Comparison of ENCODE assay signal across 1 cellular context in the genomic region with DNA sequence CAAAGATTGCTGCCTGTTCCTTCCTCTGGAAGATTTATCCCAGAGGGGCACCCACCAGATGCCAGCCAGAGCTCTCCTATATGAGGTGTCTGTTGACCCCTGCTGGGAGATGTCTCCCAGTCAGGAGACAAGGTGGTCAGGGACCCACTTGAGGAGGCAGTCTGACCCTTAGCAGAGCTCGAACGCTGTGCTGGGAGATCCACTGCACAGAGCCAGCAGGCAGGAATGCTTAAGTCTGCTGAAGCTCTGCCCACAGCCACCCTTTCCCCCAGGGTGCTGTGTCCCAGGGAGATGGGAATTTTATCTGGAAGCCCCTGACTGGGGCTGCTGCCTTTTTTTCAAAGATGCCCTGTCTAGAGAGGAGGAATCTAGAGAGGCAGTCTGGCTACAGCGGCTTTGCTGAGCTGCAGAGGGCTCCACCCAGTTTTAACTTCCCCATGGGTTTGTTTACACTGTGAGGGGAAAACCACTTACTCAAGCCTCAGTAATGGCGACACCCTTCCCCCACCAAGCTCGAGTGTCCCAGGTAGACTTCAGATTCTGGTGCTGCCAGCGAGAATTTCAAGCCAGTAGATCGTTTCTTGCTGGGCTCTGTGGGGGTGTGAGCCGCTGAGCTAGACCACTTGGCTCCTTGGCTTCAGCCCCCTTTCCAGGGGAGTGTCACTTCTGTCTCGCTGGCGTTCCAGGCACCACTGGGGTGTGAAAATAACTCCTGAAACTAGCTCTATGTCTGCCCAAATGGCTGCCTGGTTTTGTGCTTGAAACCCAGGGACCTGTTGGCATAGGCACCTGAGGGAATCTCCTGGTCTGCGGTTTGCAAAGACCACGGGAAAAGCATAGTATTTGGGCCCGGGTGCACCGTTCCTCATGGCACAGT.
A peak's percentile ranks its signal among the peaks of the same experiment; 100 is the strongest.
TF ChIP-seq lines count a peak whose summit lies in the region.

No MANE protein-coding gene starts in this region.

TF ChIP-seq in GM12878, 131 proteins besides CTCF, POLR2A, EP300 and RAD21 (continued from another document):
- TF ChIP-seq, protein P1, sequence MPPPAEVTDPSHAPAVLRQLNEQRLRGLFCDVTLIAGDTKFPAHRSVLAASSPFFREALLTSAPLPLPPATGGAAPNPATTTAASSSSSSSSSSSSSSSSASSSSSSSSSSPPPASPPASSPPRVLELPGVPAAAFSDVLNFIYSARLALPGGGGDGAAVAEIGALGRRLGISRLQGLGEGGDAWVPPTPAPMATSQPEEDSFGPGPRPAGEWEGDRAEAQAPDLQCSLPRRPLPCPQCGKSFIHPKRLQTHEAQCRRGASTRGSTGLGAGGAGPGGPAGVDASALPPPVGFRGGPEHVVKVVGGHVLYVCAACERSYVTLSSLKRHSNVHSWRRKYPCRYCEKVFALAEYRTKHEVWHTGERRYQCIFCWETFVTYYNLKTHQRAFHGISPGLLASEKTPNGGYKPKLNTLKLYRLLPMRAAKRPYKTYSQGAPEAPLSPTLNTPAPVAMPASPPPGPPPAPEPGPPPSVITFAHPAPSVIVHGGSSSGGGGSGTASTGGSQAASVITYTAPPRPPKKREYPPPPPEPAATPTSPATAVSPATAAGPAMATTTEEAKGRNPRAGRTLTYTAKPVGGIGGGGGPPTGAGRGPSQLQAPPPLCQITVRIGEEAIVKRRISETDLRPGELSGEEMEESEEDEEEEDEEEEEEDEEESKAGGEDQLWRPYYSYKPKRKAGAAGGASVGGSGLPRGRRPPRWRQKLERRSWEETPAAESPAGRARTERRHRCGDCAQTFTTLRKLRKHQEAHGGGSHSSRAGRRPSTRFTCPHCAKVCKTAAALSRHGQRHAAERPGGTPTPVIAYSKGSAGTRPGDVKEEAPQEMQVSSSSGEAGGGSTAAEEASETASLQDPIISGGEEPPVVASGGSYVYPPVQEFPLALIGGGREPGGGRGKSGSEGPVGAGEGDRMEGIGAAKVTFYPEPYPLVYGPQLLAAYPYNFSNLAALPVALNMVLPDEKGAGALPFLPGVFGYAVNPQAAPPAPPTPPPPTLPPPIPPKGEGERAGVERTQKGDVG (CRISPR knock-in tag; IDR thresholded peaks at IDR 0.05), result no peak
- TF ChIP-seq POLR2AphosphoS5 (IDR thresholded peaks at IDR 0.05; ENCODE audit: low read length), result peak; percentile 25; the same call in 1 of the 2 replicates
- no peak for TF ChIP-seq ZNF217 (IDR thresholded peaks at IDR 0.05)
- TF ChIP-seq, protein P2, sequence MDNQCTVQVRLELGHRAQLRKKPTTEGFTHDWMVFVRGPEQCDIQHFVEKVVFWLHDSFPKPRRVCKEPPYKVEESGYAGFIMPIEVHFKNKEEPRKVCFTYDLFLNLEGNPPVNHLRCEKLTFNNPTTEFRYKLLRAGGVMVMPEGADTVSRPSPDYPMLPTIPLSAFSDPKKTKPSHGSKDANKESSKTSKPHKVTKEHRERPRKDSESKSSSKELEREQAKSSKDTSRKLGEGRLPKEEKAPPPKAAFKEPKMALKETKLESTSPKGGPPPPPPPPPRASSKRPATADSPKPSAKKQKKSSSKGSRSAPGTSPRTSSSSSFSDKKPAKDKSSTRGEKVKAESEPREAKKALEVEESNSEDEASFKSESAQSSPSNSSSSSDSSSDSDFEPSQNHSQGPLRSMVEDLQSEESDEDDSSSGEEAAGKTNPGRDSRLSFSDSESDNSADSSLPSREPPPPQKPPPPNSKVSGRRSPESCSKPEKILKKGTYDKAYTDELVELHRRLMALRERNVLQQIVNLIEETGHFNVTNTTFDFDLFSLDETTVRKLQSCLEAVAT (IDR thresholded peaks at IDR 0.05), result 0 out of 2 replicates have a peak, but pooled peaks have one; percentile 31
- TF ChIP-seq, protein P3, sequence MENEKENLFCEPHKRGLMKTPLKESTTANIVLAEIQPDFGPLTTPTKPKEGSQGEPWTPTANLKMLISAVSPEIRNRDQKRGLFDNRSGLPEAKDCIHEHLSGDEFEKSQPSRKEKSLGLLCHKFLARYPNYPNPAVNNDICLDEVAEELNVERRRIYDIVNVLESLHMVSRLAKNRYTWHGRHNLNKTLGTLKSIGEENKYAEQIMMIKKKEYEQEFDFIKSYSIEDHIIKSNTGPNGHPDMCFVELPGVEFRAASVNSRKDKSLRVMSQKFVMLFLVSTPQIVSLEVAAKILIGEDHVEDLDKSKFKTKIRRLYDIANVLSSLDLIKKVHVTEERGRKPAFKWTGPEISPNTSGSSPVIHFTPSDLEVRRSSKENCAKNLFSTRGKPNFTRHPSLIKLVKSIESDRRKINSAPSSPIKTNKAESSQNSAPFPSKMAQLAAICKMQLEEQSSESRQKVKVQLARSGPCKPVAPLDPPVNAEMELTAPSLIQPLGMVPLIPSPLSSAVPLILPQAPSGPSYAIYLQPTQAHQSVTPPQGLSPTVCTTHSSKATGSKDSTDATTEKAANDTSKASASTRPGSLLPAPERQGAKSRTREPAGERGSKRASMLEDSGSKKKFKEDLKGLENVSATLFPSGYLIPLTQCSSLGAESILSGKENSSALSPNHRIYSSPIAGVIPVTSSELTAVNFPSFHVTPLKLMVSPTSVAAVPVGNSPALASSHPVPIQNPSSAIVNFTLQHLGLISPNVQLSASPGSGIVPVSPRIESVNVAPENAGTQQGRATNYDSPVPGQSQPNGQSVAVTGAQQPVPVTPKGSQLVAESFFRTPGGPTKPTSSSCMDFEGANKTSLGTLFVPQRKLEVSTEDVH (IDR thresholded peaks at IDR 0.05; ENCODE audit: low read depth, partially characterized antibody), result no peak
- no peak for TF ChIP-seq RCOR1 (conservative IDR thresholded peaks at IDR 0.05; ENCODE audit: low read depth, low read length)
- no peak for TF ChIP-seq BACH1 (IDR thresholded peaks at IDR 0.05; ENCODE audit: borderline replicate concordance)
- TF ChIP-seq PAX5 (IDR thresholded peaks at IDR 0.05; ENCODE audit: borderline replicate concordance, low read depth, low read length), result no peak
- TF ChIP-seq NFXL1 (IDR thresholded peaks at IDR 0.05; ENCODE audit: borderline replicate concordance), result no peak
- TF ChIP-seq, protein P4, sequence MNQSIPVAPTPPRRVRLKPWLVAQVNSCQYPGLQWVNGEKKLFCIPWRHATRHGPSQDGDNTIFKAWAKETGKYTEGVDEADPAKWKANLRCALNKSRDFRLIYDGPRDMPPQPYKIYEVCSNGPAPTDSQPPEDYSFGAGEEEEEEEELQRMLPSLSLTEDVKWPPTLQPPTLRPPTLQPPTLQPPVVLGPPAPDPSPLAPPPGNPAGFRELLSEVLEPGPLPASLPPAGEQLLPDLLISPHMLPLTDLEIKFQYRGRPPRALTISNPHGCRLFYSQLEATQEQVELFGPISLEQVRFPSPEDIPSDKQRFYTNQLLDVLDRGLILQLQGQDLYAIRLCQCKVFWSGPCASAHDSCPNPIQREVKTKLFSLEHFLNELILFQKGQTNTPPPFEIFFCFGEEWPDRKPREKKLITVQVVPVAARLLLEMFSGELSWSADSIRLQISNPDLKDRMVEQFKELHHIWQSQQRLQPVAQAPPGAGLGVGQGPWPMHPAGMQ (IDR thresholded peaks at IDR 0.05; ENCODE audit: borderline replicate concordance), result no peak
- no peak for TF ChIP-seq TAF1 (IDR thresholded peaks at IDR 0.05; ENCODE audit: borderline replicate concordance, low read depth, low read length)
- no peak for TF ChIP-seq GABPA (IDR thresholded peaks at IDR 0.05; ENCODE audit: low read depth)
- no peak for TF ChIP-seq BRCA1 (IDR thresholded peaks at IDR 0.05; ENCODE audit: low read depth, low read length)
- TF ChIP-seq, protein P5, sequence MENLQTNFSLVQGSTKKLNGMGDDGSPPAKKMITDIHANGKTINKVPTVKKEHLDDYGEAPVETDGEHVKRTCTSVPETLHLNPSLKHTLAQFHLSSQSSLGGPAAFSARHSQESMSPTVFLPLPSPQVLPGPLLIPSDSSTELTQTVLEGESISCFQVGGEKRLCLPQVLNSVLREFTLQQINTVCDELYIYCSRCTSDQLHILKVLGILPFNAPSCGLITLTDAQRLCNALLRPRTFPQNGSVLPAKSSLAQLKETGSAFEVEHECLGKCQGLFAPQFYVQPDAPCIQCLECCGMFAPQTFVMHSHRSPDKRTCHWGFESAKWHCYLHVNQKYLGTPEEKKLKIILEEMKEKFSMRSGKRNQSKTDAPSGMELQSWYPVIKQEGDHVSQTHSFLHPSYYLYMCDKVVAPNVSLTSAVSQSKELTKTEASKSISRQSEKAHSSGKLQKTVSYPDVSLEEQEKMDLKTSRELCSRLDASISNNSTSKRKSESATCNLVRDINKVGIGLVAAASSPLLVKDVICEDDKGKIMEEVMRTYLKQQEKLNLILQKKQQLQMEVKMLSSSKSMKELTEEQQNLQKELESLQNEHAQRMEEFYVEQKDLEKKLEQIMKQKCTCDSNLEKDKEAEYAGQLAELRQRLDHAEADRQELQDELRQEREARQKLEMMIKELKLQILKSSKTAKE (IDR thresholded peaks at IDR 0.05; ENCODE audit: low read depth, poor library complexity, severe bottlenecking), result no peak
- TF ChIP-seq, protein P6, sequence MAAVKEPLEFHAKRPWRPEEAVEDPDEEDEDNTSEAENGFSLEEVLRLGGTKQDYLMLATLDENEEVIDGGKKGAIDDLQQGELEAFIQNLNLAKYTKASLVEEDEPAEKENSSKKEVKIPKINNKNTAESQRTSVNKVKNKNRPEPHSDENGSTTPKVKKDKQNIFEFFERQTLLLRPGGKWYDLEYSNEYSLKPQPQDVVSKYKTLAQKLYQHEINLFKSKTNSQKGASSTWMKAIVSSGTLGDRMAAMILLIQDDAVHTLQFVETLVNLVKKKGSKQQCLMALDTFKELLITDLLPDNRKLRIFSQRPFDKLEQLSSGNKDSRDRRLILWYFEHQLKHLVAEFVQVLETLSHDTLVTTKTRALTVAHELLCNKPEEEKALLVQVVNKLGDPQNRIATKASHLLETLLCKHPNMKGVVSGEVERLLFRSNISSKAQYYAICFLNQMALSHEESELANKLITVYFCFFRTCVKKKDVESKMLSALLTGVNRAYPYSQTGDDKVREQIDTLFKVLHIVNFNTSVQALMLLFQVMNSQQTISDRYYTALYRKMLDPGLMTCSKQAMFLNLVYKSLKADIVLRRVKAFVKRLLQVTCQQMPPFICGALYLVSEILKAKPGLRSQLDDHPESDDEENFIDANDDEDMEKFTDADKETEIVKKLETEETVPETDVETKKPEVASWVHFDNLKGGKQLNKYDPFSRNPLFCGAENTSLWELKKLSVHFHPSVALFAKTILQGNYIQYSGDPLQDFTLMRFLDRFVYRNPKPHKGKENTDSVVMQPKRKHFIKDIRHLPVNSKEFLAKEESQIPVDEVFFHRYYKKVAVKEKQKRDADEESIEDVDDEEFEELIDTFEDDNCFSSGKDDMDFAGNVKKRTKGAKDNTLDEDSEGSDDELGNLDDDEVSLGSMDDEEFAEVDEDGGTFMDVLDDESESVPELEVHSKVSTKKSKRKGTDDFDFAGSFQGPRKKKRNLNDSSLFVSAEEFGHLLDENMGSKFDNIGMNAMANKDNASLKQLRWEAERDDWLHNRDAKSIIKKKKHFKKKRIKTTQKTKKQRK (IDR thresholded peaks at IDR 0.05; ENCODE audit: low read depth, low read length), result no peak
- peak; percentile 90 for TF ChIP-seq YY1 (IDR thresholded peaks at IDR 0.05; ENCODE audit: low read depth, low read length)
- no peak for TF ChIP-seq NR2F1 (conservative IDR thresholded peaks at IDR 0.05)
- TF ChIP-seq TCF12 (IDR thresholded peaks at IDR 0.05; ENCODE audit: low read depth, low read length), result no peak
- peak; percentile 71 for TF ChIP-seq CHD2 (IDR thresholded peaks at IDR 0.05; ENCODE audit: borderline replicate concordance, low read depth, low read length)
- TF ChIP-seq ETV6 (conservative IDR thresholded peaks at IDR 0.05 in 1 of 2, IDR thresholded peaks at IDR 0.05 in 1 of 2; ENCODE audit: borderline replicate concordance in 1 of 2, low read depth in 1 of 2), result no peak
- TF ChIP-seq NR2C2 (IDR thresholded peaks at IDR 0.05; ENCODE audit: borderline replicate concordance, control insufficient read depth, insufficient read length, low read depth), result no peak
- TF ChIP-seq RUNX3 (IDR thresholded peaks at IDR 0.05; ENCODE audit: low read length), result peak; percentile 42; the same call in 1 of the 2 replicates
- TF ChIP-seq, protein P7, sequence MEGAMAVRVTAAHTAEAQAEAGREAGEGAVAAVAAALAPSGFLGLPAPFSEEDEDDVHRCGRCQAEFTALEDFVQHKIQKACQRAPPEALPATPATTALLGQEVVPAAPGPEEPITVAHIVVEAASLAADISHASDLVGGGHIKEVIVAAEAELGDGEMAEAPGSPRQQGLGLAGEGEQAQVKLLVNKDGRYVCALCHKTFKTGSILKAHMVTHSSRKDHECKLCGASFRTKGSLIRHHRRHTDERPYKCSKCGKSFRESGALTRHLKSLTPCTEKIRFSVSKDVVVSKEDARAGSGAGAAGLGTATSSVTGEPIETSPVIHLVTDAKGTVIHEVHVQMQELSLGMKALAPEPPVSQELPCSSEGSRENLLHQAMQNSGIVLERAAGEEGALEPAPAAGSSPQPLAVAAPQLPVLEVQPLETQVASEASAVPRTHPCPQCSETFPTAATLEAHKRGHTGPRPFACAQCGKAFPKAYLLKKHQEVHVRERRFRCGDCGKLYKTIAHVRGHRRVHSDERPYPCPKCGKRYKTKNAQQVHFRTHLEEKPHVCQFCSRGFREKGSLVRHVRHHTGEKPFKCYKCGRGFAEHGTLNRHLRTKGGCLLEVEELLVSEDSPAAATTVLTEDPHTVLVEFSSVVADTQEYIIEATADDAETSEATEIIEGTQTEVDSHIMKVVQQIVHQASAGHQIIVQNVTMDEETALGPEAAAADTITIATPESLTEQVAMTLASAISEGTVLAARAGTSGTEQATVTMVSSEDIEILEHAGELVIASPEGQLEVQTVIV (IDR thresholded peaks at IDR 0.05; ENCODE audit: borderline replicate concordance, partially characterized antibody), result no peak
- no peak for TF ChIP-seq MYC (IDR thresholded peaks at IDR 0.05; ENCODE audit: insufficient read depth, insufficient read length, insufficient replicate concordance, low read length, severe bottlenecking)
- TF ChIP-seq GATAD2B (conservative IDR thresholded peaks at IDR 0.05; ENCODE audit: low read depth), result 0 out of 2 replicates have a peak, but pooled peaks have one; percentile 16
- TF ChIP-seq, protein P8, sequence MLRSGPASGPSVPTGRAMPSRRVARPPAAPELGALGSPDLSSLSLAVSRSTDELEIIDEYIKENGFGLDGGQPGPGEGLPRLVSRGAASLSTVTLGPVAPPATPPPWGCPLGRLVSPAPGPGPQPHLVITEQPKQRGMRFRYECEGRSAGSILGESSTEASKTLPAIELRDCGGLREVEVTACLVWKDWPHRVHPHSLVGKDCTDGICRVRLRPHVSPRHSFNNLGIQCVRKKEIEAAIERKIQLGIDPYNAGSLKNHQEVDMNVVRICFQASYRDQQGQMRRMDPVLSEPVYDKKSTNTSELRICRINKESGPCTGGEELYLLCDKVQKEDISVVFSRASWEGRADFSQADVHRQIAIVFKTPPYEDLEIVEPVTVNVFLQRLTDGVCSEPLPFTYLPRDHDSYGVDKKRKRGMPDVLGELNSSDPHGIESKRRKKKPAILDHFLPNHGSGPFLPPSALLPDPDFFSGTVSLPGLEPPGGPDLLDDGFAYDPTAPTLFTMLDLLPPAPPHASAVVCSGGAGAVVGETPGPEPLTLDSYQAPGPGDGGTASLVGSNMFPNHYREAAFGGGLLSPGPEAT (IDR thresholded peaks at IDR 0.05; ENCODE audit: low read depth), result peak; percentile 87
